Comparison of ENCODE assay signal across 35 cellular contexts in genomic region chr12:68166317-68166830, GRCh38. TPM values are rescaled to one million over a fixed set of nuclear protein-coding genes. Genes with fewer than 3 reads are reported as not detected.
"Had no signal": no experiment of that assay in that cellular context is flagged by ENCODE, and none has a peak within 500 bp of the region (broad histone marks: within the 10 kb centered on the region; RNA-seq: fewer than 3 reads in every experiment).

No MANE protein-coding gene starts in this region.

- H3K27me3 Mint-ChIP-seq: activated CD4-positive, alpha-beta T cell treated with anti-CD3 and anti-CD28 coated beads, Interleukin-2, amount 10 ng/mL, durations not matched to agents 7 days and 5 days; activated CD8-positive, alpha-beta memory T cell treated with anti-CD3 and anti-CD28 coated beads, Interleukin-2, amount 10 ng/mL, durations not matched to agents 7 days and 5 days; activated naive CD8-positive, alpha-beta T cell treated with anti-CD3 and anti-CD28 coated beads, Interleukin-2, amount 10 ng/mL, durations not matched to agents 7 days and 5 days had no signal

- H3K4me1 ChIP-seq: ascending aorta, breast epithelium, colonic mucosa, esophagus squamous epithelium, heart right ventricle had no signal

- H3K36me3 Mint-ChIP-seq: activated naive CD8-positive, alpha-beta T cell treated with anti-CD3 and anti-CD28 coated beads, Interleukin-2, amount 10 ng/mL, durations not matched to agents 7 days and 5 days; brain; WTC11 had no signal

- H3K27me3 ChIP-seq: ascending aorta, breast epithelium, cardiac muscle cell, colonic mucosa, heart right ventricle, hepatocyte had no signal

- H3K4me1 Mint-ChIP-seq: brain, WTC11 had no signal

- ATAC-seq: activated CD8-positive, alpha-beta memory T cell treated with anti-CD3 and anti-CD28 coated beads, Interleukin-2, amount 10 ng/mL, durations not matched to agents 7 days and 5 days; activated CD8-positive, alpha-beta T cell treated with anti-CD3 and anti-CD28 coated beads, Interleukin-2, amount 10 ng/mL, durations not matched to agents 7 days and 5 days; activated naive CD4-positive, alpha-beta T cell treated with anti-CD3 and anti-CD28 coated beads, Interleukin-2, amount 50 U/mL, for 72 hours; heart right ventricle; WTC11 had no signal

- H3K4me3 Mint-ChIP-seq: activated CD4-positive, alpha-beta T cell treated with anti-CD3 and anti-CD28 coated beads, Interleukin-2, amount 10 ng/mL, durations not matched to agents 7 days and 5 days; activated CD8-positive, alpha-beta memory T cell treated with anti-CD3 and anti-CD28 coated beads, Interleukin-2, amount 10 ng/mL, durations not matched to agents 7 days and 5 days; activated CD8-positive, alpha-beta T cell treated with anti-CD3 and anti-CD28 coated beads, Interleukin-2, amount 10 ng/mL, durations not matched to agents 7 days and 5 days; activated naive CD8-positive, alpha-beta T cell treated with anti-CD3 and anti-CD28 coated beads, Interleukin-2, amount 10 ng/mL, durations not matched to agents 7 days and 5 days; activated T-helper 1 cell treated with anti-CD3 and anti-CD28 coated beads, Interleukin-12 subunit alpha, Interleukin-12 subunit beta, Interleukin-2, Interleukin-4 antibody, amounts not matched to agents 30 ng/mL and 10 ng/mL and 1 ng/mL, durations not matched to agents 14 hours and 24 hours and 36 hours; brain; WTC11 had no signal

- H3K27ac Mint-ChIP-seq: activated CD4-positive, alpha-beta T cell treated with anti-CD3 and anti-CD28 coated beads, Interleukin-2, amount 10 ng/mL, durations not matched to agents 7 days and 5 days; activated CD8-positive, alpha-beta memory T cell treated with anti-CD3 and anti-CD28 coated beads, Interleukin-2, amount 10 ng/mL, durations not matched to agents 7 days and 5 days; activated CD8-positive, alpha-beta T cell treated with anti-CD3 and anti-CD28 coated beads, Interleukin-2, amount 10 ng/mL, durations not matched to agents 7 days and 5 days; activated naive CD4-positive, alpha-beta T cell treated with anti-CD3 and anti-CD28 coated beads, Interleukin-2, amount 50 U/mL, for 72 hours; activated naive CD8-positive, alpha-beta T cell treated with anti-CD3 and anti-CD28 coated beads, Interleukin-2, amount 10 ng/mL, durations not matched to agents 7 days and 5 days; activated T-helper 1 cell treated with anti-CD3 and anti-CD28 coated beads, Interleukin-12 subunit alpha, Interleukin-12 subunit beta, Interleukin-2, Interleukin-4 antibody, amounts not matched to agents 30 ng/mL and 10 ng/mL and 1 ng/mL, durations not matched to agents 14 hours and 24 hours and 36 hours; activated T-helper 2 cell treated with anti-CD3 and anti-CD28 coated beads, Interferon-gamma antibody, Interleukin-2, Interleukin-4, amounts not matched to agents 10 μg/mL and 5 μg/mL and 100 μg/mL, durations not matched to agents 14 hours and 24 hours and 36 hours; brain; WTC11 had no signal

- H3K9me3 Mint-ChIP-seq: activated naive CD4-positive, alpha-beta T cell treated with anti-CD3 and anti-CD28 coated beads, Interleukin-2, amount 50 U/mL, for 72 hours; activated naive CD8-positive, alpha-beta T cell treated with anti-CD3 and anti-CD28 coated beads, Interleukin-2, amount 10 ng/mL, durations not matched to agents 7 days and 5 days; activated T-helper 2 cell treated with anti-CD3 and anti-CD28 coated beads, Interferon-gamma antibody, Interleukin-2, Interleukin-4, amounts not matched to agents 10 μg/mL and 5 μg/mL and 100 μg/mL, durations not matched to agents 14 hours and 24 hours and 36 hours; brain; WTC11 had no signal

- DNase-seq: activated CD4-positive, alpha-beta T cell treated with anti-CD3 and anti-CD28 coated beads for 1 hour; activated CD4-positive, alpha-beta T cell treated with anti-CD3 and anti-CD28 coated beads for 4 hours; activated CD4-positive, alpha-beta T cell treated with anti-CD3 and anti-CD28 coated beads, Interleukin-2, amount 10 ng/mL, durations not matched to agents 7 days and 5 days; activated CD4-positive, alpha-beta T cell treated with anti-CD3 and anti-CD28 coated beads, Interleukin-2, amount 50 U/mL, for 4 hours; activated CD8-positive, alpha-beta memory T cell treated with anti-CD3 and anti-CD28 coated beads, Interleukin-2, amount 10 ng/mL, durations not matched to agents 7 days and 5 days; activated CD8-positive, alpha-beta memory T cell treated with anti-CD3 and anti-CD28 coated beads, Interleukin-2, amount 50 U/mL, for 4 hours; activated CD8-positive, alpha-beta T cell treated with anti-CD3 and anti-CD28 coated beads, Interleukin-2, amount 10 ng/mL, durations not matched to agents 7 days and 5 days; activated effector memory CD4-positive, alpha-beta T cell treated with anti-CD3 and anti-CD28 coated beads, Interleukin-2, amount 50 U/mL, for 16 hours; activated naive CD8-positive, alpha-beta T cell treated with anti-CD3 and anti-CD28 coated beads, Interleukin-2, amount 10 ng/mL, durations not matched to agents 7 days and 5 days; activated T-cell treated with anti-CD3 and anti-CD28 coated beads, Interleukin-2, amount 50 U/mL, for 1 hour; activated T-cell treated with anti-CD3 and anti-CD28 coated beads, Interleukin-2, amount 50 U/mL, for 48 hours; central memory CD4-positive, alpha-beta T cell; cerebellar nuclear complex; colonic mucosa; effector CD8-positive, alpha-beta T cell; esophagus squamous epithelium; foreskin melanocyte; glutamatergic neuron; heart right ventricle; T-helper 2 cell had no signal

- H3K27ac ChIP-seq: ascending aorta, breast epithelium, cardiac muscle cell, colonic mucosa, epithelial cell of prostate, esophagus squamous epithelium, heart right ventricle, hepatocyte, VCaP had no signal

- H3K9me3 ChIP-seq: ascending aorta, breast epithelium, colonic mucosa, esophagus squamous epithelium, heart right ventricle had no signal

- H3K36me3 ChIP-seq: ascending aorta, breast epithelium, cardiac muscle cell, colonic mucosa, esophagus squamous epithelium, heart right ventricle had no signal

- H3K4me3 ChIP-seq: ascending aorta, breast epithelium, cardiac muscle cell, colonic mucosa, esophagus squamous epithelium, heart right ventricle, hepatocyte had no signal

RNA-seq across cellular contexts. Expression of gene IFNG, which starts 6.8 kb away (rescaled TPM):
- total RNA-seq: ascending aorta, breast epithelium, cardiac muscle cell, dermis microvascular lymphatic vessel endothelial cell, endothelial cell of umbilical vein, esophagus squamous epithelium, fibroblast of lung, fibroblast of villous mesenchyme, hepatocyte had no signal

RNA-seq across cellular contexts. Expression of gene IL26, which starts 59.2 kb away (rescaled TPM):
- total RNA-seq: activated naive CD8-positive, alpha-beta T cell treated with anti-CD3 and anti-CD28 coated beads, Interleukin-2, amount 10 ng/mL, durations not matched to agents 7 days and 5 days; ascending aorta; breast epithelium; cardiac muscle cell; colonic mucosa; dermis microvascular lymphatic vessel endothelial cell; endothelial cell of umbilical vein; fibroblast of lung; fibroblast of villous mesenchyme; heart right ventricle; hepatocyte; WTC11 had no signal
